9 cellular contexts compared by ENCODE assay signal in the genomic region with DNA sequence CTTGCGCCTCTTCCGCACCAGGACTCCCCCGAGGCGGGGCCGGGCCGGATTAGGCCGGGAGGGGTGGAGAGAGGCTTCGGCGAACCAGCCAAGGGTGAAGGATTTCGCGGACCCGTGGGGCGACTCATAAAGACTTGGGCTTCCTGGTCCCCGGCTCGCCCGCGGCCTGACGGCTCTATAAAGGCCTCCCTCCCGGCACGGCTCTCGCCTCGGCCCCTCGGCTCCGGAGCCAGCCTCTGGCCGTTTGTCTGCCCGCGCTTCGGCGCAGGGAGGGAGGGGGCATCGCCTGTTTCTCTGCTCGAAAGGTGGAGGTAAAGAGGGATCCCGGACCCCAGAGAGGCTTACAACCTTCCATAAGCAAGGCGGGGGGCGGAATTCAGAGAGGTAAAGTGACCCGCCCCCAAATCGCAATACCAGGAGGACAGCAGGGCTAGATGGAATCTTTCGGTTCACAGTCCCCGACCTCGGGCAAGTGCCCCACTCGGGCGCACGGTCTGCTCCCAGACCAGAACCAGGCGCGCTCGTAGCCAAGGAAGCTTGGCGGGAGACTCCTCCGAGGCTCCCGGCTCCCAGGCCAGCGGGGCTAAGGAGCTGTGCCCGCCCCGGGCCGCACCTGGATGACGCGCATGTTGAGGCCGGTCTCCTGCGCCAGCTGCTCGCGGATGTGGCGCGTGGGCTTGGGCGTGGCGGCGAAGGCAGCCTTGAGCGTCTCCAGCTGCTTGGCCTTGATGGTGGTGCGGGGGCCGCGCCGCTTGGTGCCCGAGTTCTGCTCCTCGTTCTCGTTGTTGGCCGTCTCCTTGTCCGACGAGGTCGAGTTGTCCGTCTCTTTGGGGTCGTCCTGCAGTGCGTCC. TPM values are rescaled to one million over a fixed set of nuclear protein-coding genes. Genes with fewer than 3 reads are reported as not detected.
DNase-seq lines count a peak whose midpoint lies in the region; ATAC-seq and TF ChIP-seq lines count a peak whose summit lies in the region.
"Had no signal": no experiment of that assay in that cellular context is flagged by ENCODE, and none has a peak within 500 bp of the region (broad histone marks: within the 10 kb centered on the region; RNA-seq: fewer than 3 reads in every experiment).

No MANE protein-coding gene starts in this region.

- H3K4me3 ChIP-seq in LNCaP clone FGC (ENCODE audit: low read depth, low read length) = peak overlapping the region; percentile 7; the same call in 1 of the 2 replicates
- H3K4me3 ChIP-seq in parathyroid adenoma (ENCODE audit: low read depth, low read length) = peak overlapping the region; percentile 37

- H3K4me1 ChIP-seq in parathyroid adenoma = peaks cover 3% of the 10 kb centered on the region

- peaks cover 37% of the 10 kb centered on the region for H3K27me3 ChIP-seq in parathyroid adenoma (ENCODE audit: control insufficient read depth, insufficient read depth, low read length)

- no peak overlapping the region for H3K27ac ChIP-seq in parathyroid adenoma

- peak overlapping the region; percentile 38 for H2AFZ ChIP-seq in parathyroid adenoma

- DNase-seq in DMS79 (lab: John Stamatoyannopoulos, UW) (peak; percentile 10), LNCaP clone FGC (ENCODE audit: low read depth) (no peak), iPS-NIHi11 (ENCODE audit: low spot score) (no peak)
- no peak for DNase-seq in central memory CD4-positive, alpha-beta T cell

- no peaks in the 10 kb centered on the region for H3K36me3 ChIP-seq in parathyroid adenoma (ENCODE audit: control insufficient read depth, insufficient read depth, low read length)

- peak; percentile 73 for ATAC-seq in esophagus mucosa
- ATAC-seq in GM18867 (IDR thresholded peaks at IDR 0.05; ENCODE audit: unreplicated experiment) = no peak
- ATAC-seq in GM18519 (IDR thresholded peaks at IDR 0.05; ENCODE audit: low FRiP score, unreplicated experiment) = no peak

- no peaks in the 10 kb centered on the region for H3K79me2 ChIP-seq in parathyroid adenoma

- H3K9ac ChIP-seq in parathyroid adenoma = no peak overlapping the region

- no peaks in the 10 kb centered on the region for H3K9me3 ChIP-seq in parathyroid adenoma (ENCODE audit: control insufficient read depth, low read length)

- TF ChIP-seq CTCF in LNCaP clone FGC (IDR thresholded peaks at IDR 0.05; ENCODE audit: control insufficient read depth, extremely low read depth, insufficient read depth) (no peak), parathyroid adenoma (IDR thresholded peaks at IDR 0.05) (no peak)

- H3K4me2 ChIP-seq in parathyroid adenoma (ENCODE audit: low read length) = peak overlapping the region; percentile 67

RNA-seq across cellular contexts. Expression of a gene that starts 3.9 kb away (rescaled TPM):
- not detected for total RNA-seq in esophagus mucosa
- total RNA-seq: mesenteric fat pad had no signal

RNA-seq across cellular contexts. Expression of a gene that starts 45.6 kb away (rescaled TPM):
- total RNA-seq in esophagus mucosa = 2.3 TPM
